In genomic region chr20:55213653-55214052, GRCh38 we compare ENCODE assay signal across 10 cellular contexts.
"Had no signal": no experiment of that assay in that cellular context is flagged by ENCODE, and none has a peak within 500 bp of the region (broad histone marks: within the 10 kb centered on the region; RNA-seq: fewer than 3 reads in every experiment).

No MANE protein-coding gene starts in this region.

- FAIRE-seq: H54 had no signal

- H3K4me1 ChIP-seq: HAP-1 had no signal

- H3K4me2 ChIP-seq: GM23338 had no signal

- H3K4me3 ChIP-seq: GM23248, GM23338, HAP-1 had no signal

- ATAC-seq: GM23338, HCT116 had no signal

- H3K27ac ChIP-seq: GM23248 had no signal

- H2AFZ ChIP-seq: GM23248, GM23338 had no signal

- H3K9me3 ChIP-seq: HAP-1 had no signal

- DNase-seq: GM23248, GOT3, H7, H9, HCEC 1CT, HFFc6 had no signal

- H3K9ac ChIP-seq: GM23248 had no signal

- H3K36me3 ChIP-seq: HAP-1 had no signal
